In genomic region chr21:33236799-33237198, GRCh38 we compare ENCODE assay signal across 16 cellular contexts. TPM values are rescaled to one million over a fixed set of nuclear protein-coding genes. Genes with fewer than 3 reads are reported as not detected.
DNase-seq lines count a peak whose midpoint lies in the region; ATAC-seq lines count a peak whose summit lies in the region.
"Had no signal": no experiment of that assay in that cellular context is flagged by ENCODE, and none has a peak within 500 bp of the region (broad histone marks: within the 10 kb centered on the region; RNA-seq: fewer than 3 reads in every experiment).

No MANE protein-coding gene starts in this region.

- H3K27ac ChIP-seq in KOPT-K1 (ENCODE audit: low read depth, low read length, poor library complexity, severe bottlenecking) = peak overlapping the region; percentile 32
- peak overlapping the region; percentile 27 for H3K27ac ChIP-seq in naive thymus-derived CD4-positive, alpha-beta T cell (ENCODE audit: low read depth, low read length)
- H3K27ac ChIP-seq: brain microvascular endothelial cell, lower lobe of right lung, sigmoid colon, uterus had no signal

- POLR2A ChIA-PET in naive thymus-derived CD4-positive, alpha-beta T cell (lab: Charles Lee) = interaction anchor here (1.0 to 1.4 kb wide), 3 partner anchors 9 to 125 kb away, joined by 4 read pairs; no protein-coding TSS in a partner anchor

- intact Hi-C loops in naive thymus-derived CD4-positive, alpha-beta T cell (cut with micrococcal nuclease) = loop anchor here in 1 of 2 donors (10.0 kb wide), 2 partner anchors 128 to 238 kb away; partner anchors contain the start of gene TMEM50B

- H3K27me3 ChIP-seq in naive thymus-derived CD4-positive, alpha-beta T cell (ENCODE audit: control insufficient read depth in 2 of 2, insufficient read depth in 2 of 2, low read length in 2 of 2) = no peaks in the 10 kb centered on the region
- H3K27me3 ChIP-seq: brain microvascular endothelial cell, sigmoid colon, uterus had no signal

- H3K4me1 Mint-ChIP-seq in T-helper 1 cell treated with Interleukin-12 subunit alpha and Interleukin-12 subunit beta and Interleukin-4 antibody, amounts not matched to agents 30 μg/mL and 1 μg/mL, for 36 hours (ENCODE audit: low read depth) = peaks cover 58% of the 10 kb centered on the region
- H3K4me1 Mint-ChIP-seq in activated T-helper 17 cell treated with anti-CD3 and anti-CD28 coated beads, Interleukin-2, amount 50 U/mL, for 72 hours = peaks cover 67% of the 10 kb centered on the region
- H3K4me1 Mint-ChIP-seq in naive thymus-derived CD4-positive, alpha-beta T cell = peaks cover 71 to 98% (median 91%) of the 10 kb centered on the region in 7 donors

- peaks cover 33% of the 10 kb centered on the region for H3K36me3 Mint-ChIP-seq in T-helper 1 cell treated with Interleukin-12 subunit alpha and Interleukin-12 subunit beta and Interleukin-4 antibody, amounts not matched to agents 30 μg/mL and 1 μg/mL, for 36 hours (ENCODE audit: low read depth)
- peaks cover 44% of the 10 kb centered on the region for H3K36me3 Mint-ChIP-seq in activated T-helper 17 cell treated with anti-CD3 and anti-CD28 coated beads, Interleukin-2, amount 50 U/mL, for 72 hours (ENCODE audit: low read depth)
- H3K36me3 Mint-ChIP-seq in naive thymus-derived CD4-positive, alpha-beta T cell = peaks cover 0 to 46% (median 18%) of the 10 kb centered on the region in 5 donors

- H3K36me3 ChIP-seq in KOPT-K1 (ENCODE audit: insufficient read depth, low read length) = peaks cover 59% of the 10 kb centered on the region
- peaks cover 0 to 4% (median 0%) of the 10 kb centered on the region in 3 experiments for H3K36me3 ChIP-seq in naive thymus-derived CD4-positive, alpha-beta T cell (ENCODE audit: control insufficient read depth in 2 of 3, insufficient read depth in 3 of 3, low read length in 3 of 3)
- H3K36me3 ChIP-seq: brain microvascular endothelial cell, sigmoid colon, uterus had no signal

- H3K27ac Mint-ChIP-seq in T-helper 1 cell treated with Interleukin-12 subunit alpha and Interleukin-12 subunit beta and Interleukin-4 antibody, amounts not matched to agents 30 μg/mL and 1 μg/mL, for 36 hours = peak overlapping the region; percentile 49
- H3K27ac Mint-ChIP-seq in activated T-helper 17 cell treated with anti-CD3 and anti-CD28 coated beads, Interleukin-2, amount 50 U/mL, for 72 hours = peak overlapping the region; percentile 96
- H3K27ac Mint-ChIP-seq in naive thymus-derived CD4-positive, alpha-beta T cell = peak overlapping the region; percentile 49 to 96 (median 88)
- H3K27ac Mint-ChIP-seq: WTC11 had no signal

- H3K9me3 Mint-ChIP-seq in T-helper 1 cell treated with Interleukin-12 subunit alpha and Interleukin-12 subunit beta and Interleukin-4 antibody, amounts not matched to agents 30 μg/mL and 1 μg/mL, for 36 hours = no peaks in the 10 kb centered on the region
- H3K9me3 Mint-ChIP-seq in activated T-helper 17 cell treated with anti-CD3 and anti-CD28 coated beads, Interleukin-2, amount 50 U/mL, for 72 hours = no peaks in the 10 kb centered on the region
- no peaks in the 10 kb centered on the region for H3K9me3 Mint-ChIP-seq in naive thymus-derived CD4-positive, alpha-beta T cell

- H3K4me3 Mint-ChIP-seq in T-helper 1 cell treated with Interleukin-12 subunit alpha and Interleukin-12 subunit beta and Interleukin-4 antibody, amounts not matched to agents 30 μg/mL and 1 μg/mL, for 36 hours = peak overlapping the region; percentile 30
- peak overlapping the region; percentile 78 for H3K4me3 Mint-ChIP-seq in activated T-helper 17 cell treated with anti-CD3 and anti-CD28 coated beads, Interleukin-2, amount 50 U/mL, for 72 hours
- peak overlapping the region in 9 of 10 donors; percentile 28 to 72 (median 53) for H3K4me3 Mint-ChIP-seq in naive thymus-derived CD4-positive, alpha-beta T cell
- H3K4me3 Mint-ChIP-seq: WTC11 had no signal

- no peaks in the 10 kb centered on the region for H3K27me3 Mint-ChIP-seq in T-helper 1 cell treated with Interleukin-12 subunit alpha and Interleukin-12 subunit beta and Interleukin-4 antibody, amounts not matched to agents 30 μg/mL and 1 μg/mL, for 36 hours (ENCODE audit: low read depth)
- no peaks in the 10 kb centered on the region for H3K27me3 Mint-ChIP-seq in activated T-helper 17 cell treated with anti-CD3 and anti-CD28 coated beads, Interleukin-2, amount 50 U/mL, for 72 hours
- H3K27me3 Mint-ChIP-seq in naive thymus-derived CD4-positive, alpha-beta T cell = no peaks in the 10 kb centered on the region

- H3K4me1 ChIP-seq in naive thymus-derived CD4-positive, alpha-beta T cell (ENCODE audit: control insufficient read depth in 2 of 2, insufficient read depth in 2 of 2, low read length in 2 of 2) = peaks cover 77 to 80% of the 10 kb centered on the region in 2 donors
- H3K4me1 ChIP-seq: uterus had no signal

- CTCF ChIA-PET in naive thymus-derived CD4-positive, alpha-beta T cell (lab: Charles Lee) = interaction anchor here (0.7 kb wide), 1 partner anchor 34 kb away, joined by 3 read pairs; no protein-coding TSS in a partner anchor

- no peaks in the 10 kb centered on the region for H3K9me3 ChIP-seq in KOPT-K1 (ENCODE audit: insufficient read depth, low read length, poor library complexity, severe bottlenecking)
- no peaks in the 10 kb centered on the region for H3K9me3 ChIP-seq in naive thymus-derived CD4-positive, alpha-beta T cell (ENCODE audit: control insufficient read depth in 2 of 3, low read length in 3 of 3)
- H3K9me3 ChIP-seq: lower lobe of right lung, sigmoid colon, uterus had no signal

- ATAC-seq in activated T-helper 17 cell treated with anti-CD3 and anti-CD28 coated beads, Interleukin-2, amount 50 U/mL, for 72 hours (replicated peaks) = no peak
- no peak for ATAC-seq in naive thymus-derived CD4-positive, alpha-beta T cell
- ATAC-seq in HG02571 (IDR thresholded peaks at IDR 0.05; ENCODE audit: unreplicated experiment) = no peak
- ATAC-seq: WTC11 had no signal

- H3K4me3 ChIP-seq in naive thymus-derived CD4-positive, alpha-beta T cell (ENCODE audit: low read length) = no peak overlapping the region
- H3K4me3 ChIP-seq: lower lobe of right lung, sigmoid colon, uterus had no signal

- no peak for DNase-seq in T-helper 1 cell
- no peak for DNase-seq in naive thymus-derived CD4-positive, alpha-beta T cell
- no peak for DNase-seq in stimulated activated CD4-positive, alpha-beta T cell treated with anti-CD3 and anti-CD28 coated beads, Interleukin-2, amount 100 ng/mL, for 48 hours
- no peak for DNase-seq in NCI-H510A (lab: John Stamatoyannopoulos, UW)
- DNase-seq: brain microvascular endothelial cell; lower lobe of right lung; NCI-H1105; NCI-H345; sigmoid colon; stimulated activated CD4-positive, alpha-beta T cell treated with anti-CD3 and anti-CD28 coated beads, Interleukin-4, amount 100 ng/mL, for 24 hours; uterus had no signal

RNA-seq across cellular contexts. Expression of gene IFNAR2, which starts 7.1 kb away (rescaled TPM):
- 10 to 100 TPM; 34.6 to 35.4 TPM for total RNA-seq in activated T-helper 17 cell treated with anti-CD3 and anti-CD28 coated beads, Interleukin-2, amount 50 U/mL, for 72 hours
- 10 to 100 TPM; 44.9 to 85.8 (median 60.8) TPM for total RNA-seq in naive thymus-derived CD4-positive, alpha-beta T cell
- 10 to 100 TPM; 77.3 to 90.2 TPM for polyA plus RNA-seq in naive thymus-derived CD4-positive, alpha-beta T cell

RNA-seq across cellular contexts. Expression of gene IL10RB, which starts 29.4 kb away (rescaled TPM):
- total RNA-seq in activated T-helper 17 cell treated with anti-CD3 and anti-CD28 coated beads, Interleukin-2, amount 50 U/mL, for 72 hours = 10 to 100 TPM; 30.1 to 46.7 TPM
- total RNA-seq in naive thymus-derived CD4-positive, alpha-beta T cell = 10 to 100 TPM; 17.6 to 35.0 (median 27.2) TPM
- polyA plus RNA-seq in naive thymus-derived CD4-positive, alpha-beta T cell = 10 to 100 TPM; 47.2 to 51.4 TPM
